Comparison of ENCODE assay signal across 25 cellular contexts in genomic region chr15:38518084-38518483, GRCh38. TPM values are rescaled to one million over a fixed set of nuclear protein-coding genes. Genes with fewer than 3 reads are reported as not detected.
DNase-seq lines count a peak whose midpoint lies in the region; ATAC-seq, FAIRE-seq and TF ChIP-seq lines count a peak whose summit lies in the region.
"Had no signal": no experiment of that assay in that cellular context is flagged by ENCODE, and none has a peak within 500 bp of the region (broad histone marks: within the 10 kb centered on the region; RNA-seq: fewer than 3 reads in every experiment).

No MANE protein-coding gene starts in this region.

- TF ChIP-seq CTCF in astrocyte (IDR thresholded peaks at IDR 0.05; ENCODE audit: insufficient read depth, low read depth, low read length) (no peak), gastrocnemius medialis (IDR thresholded peaks at IDR 0.05 in 4 of 5, conservative IDR thresholded peaks at IDR 0.05 in 1 of 5) (no peak)

- H2AFZ ChIP-seq in Karpas-422 (ENCODE audit: low read length): no peak overlapping the region
- no peak overlapping the region for H2AFZ ChIP-seq in astrocyte (ENCODE audit: low read depth, low read length)
- no peak overlapping the region for H2AFZ ChIP-seq in trophoblast cell (ENCODE audit: insufficient read depth, low read length, poor library complexity)

- H3K27me3 ChIP-seq in Karpas-422 (ENCODE audit: low read length) (no peaks in the 10 kb centered on the region), astrocyte (ENCODE audit: insufficient read depth, low read length) (no peaks in the 10 kb centered on the region), trophoblast cell (ENCODE audit: insufficient read depth, low read length) (no peaks in the 10 kb centered on the region), gastrocnemius medialis (peaks cover 0 to 12% (median 0%) of the 10 kb centered on the region in 3 donors)
- H3K27me3 ChIP-seq: ovary, SJCRH30, transverse colon had no signal

- no peak overlapping the region for H2AK5ac ChIP-seq in trophoblast cell (ENCODE audit: low read length)

- no peak overlapping the region for H3K14ac ChIP-seq in trophoblast cell (ENCODE audit: low read length)

- no peak for TF ChIP-seq POLR2A in gastrocnemius medialis (IDR thresholded peaks at IDR 0.05)

- H3K27ac Mint-ChIP-seq in activated CD8-positive, alpha-beta memory T cell treated with anti-CD3 and anti-CD28 coated beads, Interleukin-2, amount 10 ng/mL, durations not matched to agents 7 days and 5 days: peak overlapping the region; percentile 42
- H3K27ac Mint-ChIP-seq in astrocyte (ENCODE audit: unreplicated experiment): peak overlapping the region; percentile 20

- H3K9ac ChIP-seq in Karpas-422 (ENCODE audit: low read length) (no peak overlapping the region), astrocyte (ENCODE audit: low read length) (no peak overlapping the region), trophoblast cell (ENCODE audit: low read length) (no peak overlapping the region)

- H3K27ac ChIP-seq in Karpas-422 (ENCODE audit: low read length) (peak overlapping the region; percentile 46), astrocyte (ENCODE audit: low read depth, low read length) (no peak overlapping the region), trophoblast cell (ENCODE audit: low read depth, low read length) (no peak overlapping the region), gastrocnemius medialis (no peak overlapping the region)
- H3K27ac ChIP-seq: A549, ovary, SJCRH30, transverse colon had no signal

- peaks cover 2% of the 10 kb centered on the region for H3K79me1 ChIP-seq in trophoblast cell (ENCODE audit: low read length)

- H2BK5ac ChIP-seq in trophoblast cell (ENCODE audit: low read depth, low read length, poor library complexity): no peak overlapping the region

- ATAC-seq in activated CD8-positive, alpha-beta memory T cell treated with anti-CD3 and anti-CD28 coated beads, Interleukin-2, amount 10 ng/mL, durations not matched to agents 7 days and 5 days: no peak
- ATAC-seq in left cardiac atrium (no peak), gastrocnemius medialis (no peak), GM21528 (IDR thresholded peaks at IDR 0.05; ENCODE audit: low FRiP score, unreplicated experiment) (no peak)
- ATAC-seq: A549 had no signal

- H3K9me2 ChIP-seq in Karpas-422 (replicated peaks; ENCODE audit: insufficient read depth, low read length): no peaks in the 10 kb centered on the region

- H4K20me1 ChIP-seq in Karpas-422 (ENCODE audit: insufficient read depth, low read depth, low read length) (0 out of 2 replicates have a peak, but pooled peaks cover 6% of the 10 kb centered on the region), astrocyte (ENCODE audit: insufficient read depth, low read length) (no peaks in the 10 kb centered on the region)

- no peak overlapping the region for H3K4me3 ChIP-seq in Karpas-422 (ENCODE audit: low read length)
- H3K4me3 ChIP-seq in astrocyte (ENCODE audit: insufficient read depth, low read depth, low read length): no peak overlapping the region
- H3K4me3 ChIP-seq in trophoblast cell (ENCODE audit: low read depth, low read length): no peak overlapping the region
- H3K4me3 ChIP-seq in gastrocnemius medialis: no peak overlapping the region
- H3K4me3 ChIP-seq: A549, ovary, SJCRH30, transverse colon had no signal

- no peak for FAIRE-seq in astrocyte (lab: Jason Lieb, UNC)
- FAIRE-seq: A549, H54, RCC 7860 had no signal

- H2BK120ac ChIP-seq in trophoblast cell (ENCODE audit: insufficient read depth, low read length, poor library complexity): no peak overlapping the region

- H3K36me3 ChIP-seq in Karpas-422 (ENCODE audit: insufficient read depth, low read length) (peaks cover 43% of the 10 kb centered on the region), astrocyte (ENCODE audit: insufficient read depth, low read length) (no peaks in the 10 kb centered on the region), trophoblast cell (ENCODE audit: control insufficient read depth in 1 of 2, insufficient read depth in 2 of 2, low read length in 2 of 2) (peaks cover 0 to 13% of the 10 kb centered on the region in 2 experiments), gastrocnemius medialis (no peaks in the 10 kb centered on the region)
- H3K36me3 ChIP-seq: BE2C, ovary, SJCRH30, transverse colon had no signal

- H3K4ac ChIP-seq in trophoblast cell (ENCODE audit: low read depth, low read length): no peak overlapping the region

- no peak overlapping the region for H3K23ac ChIP-seq in trophoblast cell (ENCODE audit: low read length)

- peaks cover 51% of the 10 kb centered on the region for H3K4me1 Mint-ChIP-seq in activated CD8-positive, alpha-beta memory T cell treated with anti-CD3 and anti-CD28 coated beads, Interleukin-2, amount 10 ng/mL, durations not matched to agents 7 days and 5 days
- peaks cover 15% of the 10 kb centered on the region for H3K4me1 Mint-ChIP-seq in astrocyte (ENCODE audit: low read depth, unreplicated experiment)

- H3K9me3 Mint-ChIP-seq in activated CD8-positive, alpha-beta memory T cell treated with anti-CD3 and anti-CD28 coated beads, Interleukin-2, amount 10 ng/mL, durations not matched to agents 7 days and 5 days (ENCODE audit: low read depth): no peaks in the 10 kb centered on the region
- no peaks in the 10 kb centered on the region for H3K9me3 Mint-ChIP-seq in astrocyte (ENCODE audit: unreplicated experiment)
- H3K9me3 Mint-ChIP-seq: IgD-negative memory B cell, naive B cell had no signal

- H4K8ac ChIP-seq in trophoblast cell (ENCODE audit: low read depth, low read length): peak overlapping the region; percentile 30

- DNase-seq in activated CD8-positive, alpha-beta memory T cell treated with anti-CD3 and anti-CD28 coated beads, Interleukin-2, amount 10 ng/mL, durations not matched to agents 7 days and 5 days: no peak
- DNase-seq in activated CD8-positive, alpha-beta memory T cell treated with anti-CD3 and anti-CD28 coated beads, Interleukin-2, amount 50 U/mL, for 48 hours: no peak
- DNase-seq in Karpas-422 (no peak), astrocyte (ENCODE audit: low read depth) (no peak), trophoblast cell (no peak), left cardiac atrium (no peak), gastrocnemius medialis (no peak)
- DNase-seq: amniotic stem cell; BE2C; Calu3; cortex of kidney; naive B cell; NCI-H1417 treated with DMSO at 0.1 percent for 48 hours; NCI-H524; ovary; SJCRH30; stimulated activated CD4-positive, alpha-beta T cell treated with anti-CD3 and anti-CD28 coated beads, Interleukin-12 subunit alpha, Interleukin-12 subunit beta, amount 100 ng/mL, for 4 hours; stimulated activated CD4-positive, alpha-beta T cell treated with anti-CD3 and anti-CD28 coated beads, Interleukin-4, amount 100 ng/mL, for 4 hours; transverse colon had no signal

- H3K36me3 Mint-ChIP-seq in activated CD8-positive, alpha-beta memory T cell treated with anti-CD3 and anti-CD28 coated beads, Interleukin-2, amount 10 ng/mL, durations not matched to agents 7 days and 5 days: peaks cover 68% of the 10 kb centered on the region
- no peaks in the 10 kb centered on the region for H3K36me3 Mint-ChIP-seq in astrocyte (ENCODE audit: low read depth, unreplicated experiment)
- H3K36me3 Mint-ChIP-seq: naive B cell had no signal

- no peaks in the 10 kb centered on the region for H3K9me3 ChIP-seq in Karpas-422 (ENCODE audit: low read length)
- no peaks in the 10 kb centered on the region for H3K9me3 ChIP-seq in astrocyte (ENCODE audit: insufficient read depth, low read depth, low read length)
- no peaks in the 10 kb centered on the region for H3K9me3 ChIP-seq in trophoblast cell (ENCODE audit: insufficient read depth, low read depth, low read length)
- no peaks in the 10 kb centered on the region for H3K9me3 ChIP-seq in gastrocnemius medialis
- H3K9me3 ChIP-seq: A549, BE2C, ovary, SJCRH30, transverse colon had no signal

- H3K4me2 ChIP-seq in Karpas-422 (ENCODE audit: low read depth, low read length, poor library complexity, severe bottlenecking): no peak overlapping the region
- H3K4me2 ChIP-seq in astrocyte (ENCODE audit: low read length): no peak overlapping the region
- no peak overlapping the region for H3K4me2 ChIP-seq in trophoblast cell (ENCODE audit: low read length)
- H3K4me2 ChIP-seq: A549 had no signal

- intact Hi-C loops in left cardiac atrium (cut with DNase I): no loop called here
- intact Hi-C loops in gastrocnemius medialis (cut with DNase I; ENCODE audit: low total_unique reads): no loop called here

- in situ Hi-C loops in gastrocnemius medialis (cut with MboI; ENCODE audit: low sequenced_read_pairs in 4 of 4): no loop called here

- H3K27me3 Mint-ChIP-seq in activated CD8-positive, alpha-beta memory T cell treated with anti-CD3 and anti-CD28 coated beads, Interleukin-2, amount 10 ng/mL, durations not matched to agents 7 days and 5 days: no peaks in the 10 kb centered on the region
- no peaks in the 10 kb centered on the region for H3K27me3 Mint-ChIP-seq in astrocyte (ENCODE audit: low read depth, unreplicated experiment)
- H3K27me3 Mint-ChIP-seq: IgD-negative memory B cell, naive B cell had no signal

- H4K91ac ChIP-seq in trophoblast cell (ENCODE audit: low read depth, low read length): no peak overlapping the region

- H3K79me2 ChIP-seq in Karpas-422 (ENCODE audit: low read length): peaks cover 54% of the 10 kb centered on the region
- no peaks in the 10 kb centered on the region for H3K79me2 ChIP-seq in astrocyte (ENCODE audit: insufficient read depth, low read length)
- H3K79me2 ChIP-seq in trophoblast cell (ENCODE audit: control insufficient read depth, insufficient read depth, low read length, poor library complexity): peaks cover 2% of the 10 kb centered on the region

- WGBS in trophoblast cell (ENCODE audit: extremely low coverage, insufficient coverage, insufficient read length): no CpG with 5 or more reads among the region's 4 CpGs

- no peak overlapping the region for H3K18ac ChIP-seq in trophoblast cell (ENCODE audit: low read length)

- no peak overlapping the region for H4K12ac ChIP-seq in trophoblast cell (ENCODE audit: low read depth, low read length)

- no peak overlapping the region for H3K4me3 Mint-ChIP-seq in activated CD8-positive, alpha-beta memory T cell treated with anti-CD3 and anti-CD28 coated beads, Interleukin-2, amount 10 ng/mL, durations not matched to agents 7 days and 5 days
- H3K4me3 Mint-ChIP-seq in astrocyte (ENCODE audit: unreplicated experiment): no peak overlapping the region
- H3K4me3 Mint-ChIP-seq: naive B cell had no signal

- no peak overlapping the region for H2BK12ac ChIP-seq in trophoblast cell (ENCODE audit: low read length)

- H3K4me1 ChIP-seq in Karpas-422 (ENCODE audit: low read length) (peaks cover 66% of the 10 kb centered on the region), astrocyte (ENCODE audit: insufficient read depth, low read length) (no peaks in the 10 kb centered on the region), trophoblast cell (ENCODE audit: control insufficient read depth in 1 of 2, insufficient read depth in 2 of 2, low read length in 2 of 2) (peaks cover 6 to 18% of the 10 kb centered on the region in 2 experiments), gastrocnemius medialis (no peaks in the 10 kb centered on the region)
- H3K4me1 ChIP-seq: A549, BE2C, transverse colon had no signal

- CTCF ChIA-PET in activated CD8-positive, alpha-beta memory T cell treated with anti-CD3 and anti-CD28 coated beads, Interleukin-2, amount 10 ng/mL, durations not matched to agents 7 days and 5 days (lab: Charles Lee): interaction anchor here (1.2 to 4.4 kb wide), 4 partner anchors 135 to 181 kb away, joined by 3 to 18 read pairs (median 4); no protein-coding TSS in a partner anchor

RNA-seq across cellular contexts. Expression of gene RASGRP1, which starts 46.5 kb away (rescaled TPM):
- total RNA-seq in activated CD8-positive, alpha-beta memory T cell treated with anti-CD3 and anti-CD28 coated beads, Interleukin-2, amount 10 ng/mL, durations not matched to agents 7 days and 5 days: 100 to 1,000 TPM; 143 to 202 TPM
- total RNA-seq in Karpas-422 (2014; rRNA removed; shearing (Covaris generic); ENCODE audit: low replicate concordance): 51.2 and 71.1 TPM in 2 replicates
- total RNA-seq in astrocyte (0.50 and 1.4 TPM in 2 replicates), left cardiac atrium (1 to 10 TPM; 1.0 to 1.6 TPM), gastrocnemius medialis (under 1 TPM in 2 of 4 donors, not detected in 2; 0.44 to 0.85 TPM)
- polyA plus RNA-seq in trophoblast cell (2013): 19.6 and 22.1 TPM in 2 replicates
- total RNA-seq: MCF 10A had no signal

Comparison
In these comparisons a context has a peak if more than half of its experiments do, and no peak if none do; other contexts are left out.
1. RNA of gene RASGRP1, which starts 46.5 kb away (total RNA-seq): 143 to 202 TPM in activated CD8-positive, alpha-beta memory T cell treated with anti-CD3 and anti-CD28 coated beads, Interleukin-2, amount 10 ng/mL, durations not matched to agents 7 days and 5 days and 51.2 to 71.1 TPM in Karpas-422; 1.0 to 1.6 TPM in left cardiac atrium, 0.50 to 1.4 TPM in astrocyte and 0.44 to 0.85 TPM in gastrocnemius medialis; every median in the first group is over 10 times any median in the second.